27 cellular contexts compared by ENCODE assay signal in genomic region chr4:54367059-54367458, GRCh38.
"Had no signal": no experiment of that assay in that cellular context is flagged by ENCODE, and none has a peak within 500 bp of the region (broad histone marks: within the 10 kb centered on the region; RNA-seq: fewer than 3 reads in every experiment).

No MANE protein-coding gene starts in this region.

- DNase-seq: activated CD4-positive, alpha-beta T cell treated with anti-CD3 and anti-CD28 coated beads, Interleukin-2, amount 10 ng/mL, durations not matched to agents 24 days and 14 days; activated CD8-positive, alpha-beta memory T cell treated with anti-CD3 and anti-CD28 coated beads for 24 hours; activated CD8-positive, alpha-beta memory T cell treated with anti-CD3 and anti-CD28 coated beads, Interleukin-2, amount 50 U/mL, for 4 hours; activated naive CD4-positive, alpha-beta T cell treated with Interleukin-2 at 50 U/mL for 16 hours; activated naive CD8-positive, alpha-beta T cell treated with anti-CD3 and anti-CD28 coated beads for 36 hours; activated T-cell treated with anti-CD3 and anti-CD28 coated beads, Interleukin-2, amount 50 U/mL, for 24 hours; cortex of kidney; endodermal cell; esophagus squamous epithelium; heart left ventricle; left ventricle myocardium superior; mammary epithelial cell; midbrain; natural killer cell; stimulated activated CD4-positive, alpha-beta T cell treated with anti-CD3 and anti-CD28 coated beads, Interleukin-1b, Interleukin-23, amount 100 ng/mL, for 48 hours; substantia nigra; thyroid gland; upper lobe of right lung had no signal

- FAIRE-seq: astrocyte, bronchial epithelial cell, islet of Langerhans had no signal

- H3K4me3 Mint-ChIP-seq: activated CD4-positive, alpha-beta T cell treated with anti-CD3 and anti-CD28 coated beads, Interleukin-2, amount 10 ng/mL, durations not matched to agents 24 days and 14 days; activated naive CD8-positive, alpha-beta T cell treated with anti-CD3 and anti-CD28 coated beads for 36 hours; activated T-cell treated with anti-CD3 and anti-CD28 coated beads, Interleukin-2, amount 50 U/mL, for 24 hours; endodermal cell; natural killer cell; stimulated activated naive CD8-positive, alpha-beta T cell treated with anti-CD3 and anti-CD28 coated beads, Interleukin-15, Interleukin-2, amounts not matched to agents 100 ng/mL and 50 ng/mL, for 24 hours; T-helper 2 cell treated with Interferon-gamma antibody and Interleukin-4, amounts not matched to agents 5 μg/mL and 100 μg/mL, for 36 hours had no signal

- H3K4me1 Mint-ChIP-seq: activated CD4-positive, alpha-beta T cell treated with anti-CD3 and anti-CD28 coated beads, Interleukin-2, amount 10 ng/mL, durations not matched to agents 24 days and 14 days; activated naive CD8-positive, alpha-beta T cell treated with anti-CD3 and anti-CD28 coated beads for 36 hours; natural killer cell had no signal

- H3K4me1 ChIP-seq: prostate gland, upper lobe of right lung had no signal

- H3K36me3 ChIP-seq: esophagus squamous epithelium, heart left ventricle, prostate gland, thyroid gland, upper lobe of right lung had no signal

- ATAC-seq: activated CD4-positive, CD25-positive, alpha-beta regulatory T cell treated with anti-CD3 and anti-CD28 coated beads, Interleukin-2, amount 50 U/mL, for 24 hours; heart left ventricle; left ventricle myocardium superior; natural killer cell; upper lobe of right lung had no signal

- H3K9me3 Mint-ChIP-seq: activated CD4-positive, alpha-beta T cell treated with anti-CD3 and anti-CD28 coated beads, Interleukin-2, amount 10 ng/mL, durations not matched to agents 24 days and 14 days; activated naive CD8-positive, alpha-beta T cell treated with anti-CD3 and anti-CD28 coated beads for 36 hours; activated T-cell treated with anti-CD3 and anti-CD28 coated beads, Interleukin-2, amount 50 U/mL, for 24 hours; activated T-helper 2 cell treated with anti-CD3 and anti-CD28 coated beads, Interferon-gamma antibody, Interleukin-2, Interleukin-4, amounts not matched to agents 10 μg/mL and 5 μg/mL and 100 μg/mL, durations not matched to agents 14 hours and 24 hours and 36 hours; endodermal cell; natural killer cell; T-helper 2 cell treated with Interferon-gamma antibody and Interleukin-4, amounts not matched to agents 5 μg/mL and 100 μg/mL, for 36 hours had no signal

- H3K9me3 ChIP-seq: esophagus squamous epithelium, heart left ventricle, prostate gland, thyroid gland, upper lobe of right lung had no signal

- H3K27ac ChIP-seq: esophagus squamous epithelium, heart left ventricle, prostate gland, thyroid gland, upper lobe of right lung, VCaP had no signal

- H3K27me3 Mint-ChIP-seq: activated CD4-positive, alpha-beta T cell treated with anti-CD3 and anti-CD28 coated beads, Interleukin-2, amount 10 ng/mL, durations not matched to agents 24 days and 14 days; activated naive CD8-positive, alpha-beta T cell treated with anti-CD3 and anti-CD28 coated beads for 36 hours had no signal

- H3K4me3 ChIP-seq: esophagus squamous epithelium, heart left ventricle, prostate gland, thyroid gland, upper lobe of right lung had no signal

- H3K36me3 Mint-ChIP-seq: activated naive CD8-positive, alpha-beta T cell treated with anti-CD3 and anti-CD28 coated beads for 36 hours; natural killer cell had no signal

- H3K27me3 ChIP-seq: esophagus squamous epithelium, heart left ventricle, thyroid gland, upper lobe of right lung had no signal

- H3K27ac Mint-ChIP-seq: activated CD4-positive, alpha-beta T cell treated with anti-CD3 and anti-CD28 coated beads, Interleukin-2, amount 10 ng/mL, durations not matched to agents 24 days and 14 days; activated naive CD8-positive, alpha-beta T cell treated with anti-CD3 and anti-CD28 coated beads for 36 hours; activated T-cell treated with anti-CD3 and anti-CD28 coated beads, Interleukin-2, amount 50 U/mL, for 24 hours; activated T-helper 2 cell treated with anti-CD3 and anti-CD28 coated beads, Interferon-gamma antibody, Interleukin-2, Interleukin-4, amounts not matched to agents 10 μg/mL and 5 μg/mL and 100 μg/mL, durations not matched to agents 14 hours and 24 hours and 36 hours; endodermal cell; natural killer cell; stimulated activated naive CD8-positive, alpha-beta T cell treated with anti-CD3 and anti-CD28 coated beads, Interleukin-15, Interleukin-2, amounts not matched to agents 100 ng/mL and 50 ng/mL, for 24 hours; T-helper 2 cell treated with Interferon-gamma antibody and Interleukin-4, amounts not matched to agents 5 μg/mL and 100 μg/mL, for 36 hours had no signal
